Comparison of ENCODE assay signal across 18 cellular contexts in the genomic region with DNA sequence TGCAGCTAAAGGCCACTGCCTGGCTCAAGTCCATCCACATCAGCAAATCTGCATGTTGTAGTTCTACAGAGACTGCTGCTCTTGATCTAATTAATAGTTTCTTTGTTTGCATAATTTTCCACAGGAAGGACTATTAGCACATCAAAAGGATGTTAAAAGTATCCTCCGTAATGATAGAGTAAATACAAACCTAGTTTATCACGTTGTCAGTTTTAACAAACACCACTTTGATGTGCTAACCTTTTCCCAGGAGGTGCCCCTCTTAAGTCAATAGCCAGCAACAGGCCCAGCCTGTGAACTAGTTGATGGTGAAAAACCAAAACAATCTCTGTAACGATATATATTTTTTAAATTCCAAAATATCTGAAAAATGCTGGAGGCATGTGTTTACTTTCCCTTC.
DNase-seq lines count a peak whose midpoint lies in the region; ATAC-seq, FAIRE-seq and TF ChIP-seq lines count a peak whose summit lies in the region.
"Had no signal": no experiment of that assay in that cellular context is flagged by ENCODE, and none has a peak within 500 bp of the region (broad histone marks: within the 10 kb centered on the region; RNA-seq: fewer than 3 reads in every experiment).

No MANE protein-coding gene starts in this region.

- no peaks in the 10 kb centered on the region for H3K9me3 Mint-ChIP-seq in activated naive CD4-positive, alpha-beta T cell treated with anti-CD3 and anti-CD28 coated beads, Interleukin-2, amount 50 U/mL, for 72 hours
- H3K9me3 Mint-ChIP-seq: CD14-positive monocyte had no signal

- H3K9me3 ChIP-seq in HepG2 (ENCODE audit: low read length) (no peaks in the 10 kb centered on the region), right lobe of liver (no peaks in the 10 kb centered on the region), Loucy (ENCODE audit: insufficient read depth, low read depth, low read length) (no peaks in the 10 kb centered on the region), trophoblast cell (ENCODE audit: insufficient read depth, low read depth, low read length) (peaks cover 2% of the 10 kb centered on the region)
- H3K9me3 ChIP-seq: BE2C had no signal

- intact Hi-C loops in HepG2 (cut with micrococcal nuclease; ENCODE audit: unreplicated experiment) (no loop called here), right lobe of liver (cut with DNase I) (no loop called here)

- TF ChIP-seq POLR2A in HepG2 (IDR thresholded peaks at IDR 0.05; ENCODE audit: insufficient read depth in 1 of 2, low read depth in 2 of 2, low read length in 2 of 2) (no peak), right lobe of liver (IDR thresholded peaks at IDR 0.05) (no peak)

- TF ChIP-seq RAD21 in HepG2 (CRISPR knock-in tag; IDR thresholded peaks at IDR 0.05): no peak

- H3K36me3 ChIP-seq in HepG2 (replicated peaks in 1 of 2; ENCODE audit: control insufficient read depth in 1 of 2, insufficient read depth in 2 of 2, low read length in 2 of 2) (no peaks in the 10 kb centered on the region), right lobe of liver (no peaks in the 10 kb centered on the region), Loucy (ENCODE audit: insufficient read depth, low read length) (no peaks in the 10 kb centered on the region), trophoblast cell (ENCODE audit: control insufficient read depth in 1 of 2, insufficient read depth in 2 of 2, low read length in 2 of 2) (no peaks in the 10 kb centered on the region)
- H3K36me3 ChIP-seq: BE2C had no signal

- in situ Hi-C loops in HepG2 (cut with HindIII; ENCODE audit: extremely low pct_ligation_motif_present, low pct_unique_long_range_greater_than_20kb): no loop called here

- POLR2A ChIA-PET in HepG2 (lab: Yijun Ruan, JAX): no interaction called here

- H3K18ac ChIP-seq in trophoblast cell (ENCODE audit: low read length): no peak overlapping the region

- H3K4me2 ChIP-seq in HepG2 (ENCODE audit: low read depth, low read length) (no peak overlapping the region), Loucy (ENCODE audit: low read depth, low read length, poor library complexity, severe bottlenecking) (no peak overlapping the region), trophoblast cell (ENCODE audit: low read length) (no peak overlapping the region)

- no peak overlapping the region for H2BK5ac ChIP-seq in trophoblast cell (ENCODE audit: low read depth, low read length, poor library complexity)

- H3K79me2 ChIP-seq in HepG2 (ENCODE audit: insufficient read depth, low read length) (no peaks in the 10 kb centered on the region), Loucy (ENCODE audit: insufficient read depth, low read length) (no peaks in the 10 kb centered on the region), trophoblast cell (ENCODE audit: control insufficient read depth, insufficient read depth, low read length, poor library complexity) (peaks cover 2% of the 10 kb centered on the region)

- H4K12ac ChIP-seq in trophoblast cell (ENCODE audit: low read depth, low read length): no peak overlapping the region

- no peak overlapping the region for H3K4ac ChIP-seq in trophoblast cell (ENCODE audit: low read depth, low read length)

- CTCF ChIA-PET in HepG2 (lab: Yijun Ruan, JAX; ENCODE audit: low intra/inter-chr PET ratio, low total read pairs): no interaction called here

- H2AFZ ChIP-seq in HepG2 (ENCODE audit: low read length) (no peak overlapping the region), Loucy (ENCODE audit: low read length) (peak overlapping the region; percentile 39; the same call in 1 of the 2 replicates), trophoblast cell (ENCODE audit: insufficient read depth, low read length, poor library complexity) (no peak overlapping the region)

- H4K8ac ChIP-seq in trophoblast cell (ENCODE audit: low read depth, low read length): no peak overlapping the region

- DNase-seq in HepG2 (ENCODE audit: low spot score) (peak; percentile 13), right lobe of liver (no peak), NCI-H748 (lab: John Stamatoyannopoulos, UW; ENCODE audit: unreplicated experiment) (peak; percentile 40), trophoblast cell (peak in 1 of 2 donors; percentile 15), HPDE6-E6E7 (ENCODE audit: extremely low spot score) (no peak), cortex of kidney (lab: John Stamatoyannopoulos, UW) (no peak)
- no peak for DNase-seq in activated naive CD4-positive, alpha-beta T cell treated with anti-CD3 and anti-CD28 coated beads, Interleukin-2, amount 50 U/mL, for 72 hours (ENCODE audit: low spot score in 2 of 2)
- DNase-seq: ACHN; BE2C; CD4-positive, alpha-beta memory T cell; DMS79 treated with DMSO at 0.1 percent for 48 hours; GF-D8; GOT3; H7 had no signal

- H3F3A ChIP-seq in Loucy (ENCODE audit: low read depth): no peaks in the 10 kb centered on the region

- H3K27ac ChIP-seq in HepG2 (ENCODE audit: extremely low read length, insufficient read depth, low read length) (no peak overlapping the region), right lobe of liver (no peak overlapping the region), trophoblast cell (ENCODE audit: low read depth, low read length) (no peak overlapping the region)

- H4K20me1 ChIP-seq in HepG2 (ENCODE audit: insufficient read depth, low read length) (no peaks in the 10 kb centered on the region), Loucy (ENCODE audit: insufficient read depth, low read length, poor library complexity, severe bottlenecking) (no peaks in the 10 kb centered on the region)

- 1% methylated on average over 3 of the region's 3 CpGs for WGBS in HepG2 (ENCODE audit: low lambda C conversion rate)
- WGBS in right lobe of liver (ENCODE audit: insufficient coverage, low coverage, low lambda C conversion rate, missing lambda C conversion rate): 25% methylated on average over 3 of the region's 3 CpGs
- WGBS in trophoblast cell (ENCODE audit: extremely low coverage, insufficient coverage, insufficient read length): no CpG with 5 or more reads among the region's 3 CpGs

- no peak overlapping the region for H3K27ac Mint-ChIP-seq in activated naive CD4-positive, alpha-beta T cell treated with anti-CD3 and anti-CD28 coated beads, Interleukin-2, amount 50 U/mL, for 72 hours
- H3K27ac Mint-ChIP-seq: CD14-positive monocyte; CD4-positive, alpha-beta memory T cell had no signal

- H3K9me2 ChIP-seq in Loucy (replicated peaks; ENCODE audit: low read depth, low read length): no peaks in the 10 kb centered on the region

- no peak for TF ChIP-seq CTCF in HepG2 (CRISPR knock-in tag; IDR thresholded peaks at IDR 0.05)
- no peak for TF ChIP-seq CTCF in right lobe of liver (IDR thresholded peaks at IDR 0.05)
- TF ChIP-seq CTCF in Loucy (conservative IDR thresholded peaks at IDR 0.05; ENCODE audit: low read length): no peak

- no TSS peak for BruUV-seq in HepG2 (replicated peaks; lab: Mats Ljungman, UMichigan)

- H3K4me1 ChIP-seq in HepG2 (ENCODE audit: insufficient read depth, low read length) (no peaks in the 10 kb centered on the region), right lobe of liver (no peaks in the 10 kb centered on the region), Loucy (ENCODE audit: insufficient read depth, low read length, poor library complexity, severe bottlenecking) (peaks cover 20% of the 10 kb centered on the region), trophoblast cell (ENCODE audit: control insufficient read depth in 1 of 2, insufficient read depth in 2 of 2, low read length in 2 of 2) (peaks cover 13 to 23% of the 10 kb centered on the region in 2 experiments)
- H3K4me1 ChIP-seq: BE2C had no signal

- H2BK12ac ChIP-seq in trophoblast cell (ENCODE audit: low read length): no peak overlapping the region

- no peak overlapping the region for H3K4me3 ChIP-seq in HepG2 (replicated peaks in 1 of 3; ENCODE audit: insufficient read depth in 1 of 3, low read depth in 2 of 3, low read length in 3 of 3)
- H3K4me3 ChIP-seq in right lobe of liver: no peak overlapping the region
- no peak overlapping the region for H3K4me3 ChIP-seq in Loucy (ENCODE audit: low read length, poor library complexity, severe bottlenecking)
- H3K4me3 ChIP-seq in trophoblast cell (ENCODE audit: low read depth, low read length): no peak overlapping the region

- no peak overlapping the region for H3K23ac ChIP-seq in trophoblast cell (ENCODE audit: low read length)

- H2BK120ac ChIP-seq in trophoblast cell (ENCODE audit: insufficient read depth, low read length, poor library complexity): no peak overlapping the region

- H2AK5ac ChIP-seq in trophoblast cell (ENCODE audit: low read length): no peak overlapping the region

- H4K91ac ChIP-seq in trophoblast cell (ENCODE audit: low read depth, low read length): peak overlapping the region; percentile 14

- no peak overlapping the region for H3K9ac ChIP-seq in HepG2 (ENCODE audit: insufficient read depth, low read depth, low read length)
- H3K9ac ChIP-seq in Loucy (ENCODE audit: low read depth, low read length, poor library complexity, severe bottlenecking): no peak overlapping the region
- no peak overlapping the region for H3K9ac ChIP-seq in trophoblast cell (ENCODE audit: low read length)

- no peak for FAIRE-seq in HepG2 (lab: Jason Lieb, UNC)
- FAIRE-seq: A204.1 had no signal

- H3K14ac ChIP-seq in trophoblast cell (ENCODE audit: low read length): no peak overlapping the region

- H3K27me3 ChIP-seq in HepG2 (ENCODE audit: control insufficient read depth in 1 of 2, insufficient read depth in 2 of 2, low read length in 2 of 2) (no peaks in the 10 kb centered on the region), right lobe of liver (no peaks in the 10 kb centered on the region), Loucy (ENCODE audit: insufficient read depth, low read length, poor library complexity, severe bottlenecking) (no peaks in the 10 kb centered on the region), trophoblast cell (ENCODE audit: insufficient read depth, low read length) (no peaks in the 10 kb centered on the region)

- TF ChIP-seq EP300 in HepG2 (IDR thresholded peaks at IDR 0.05; ENCODE audit: low read depth in 2 of 2, low read length in 2 of 2) (no peak), HepG2 (CRISPR knock-in tag; IDR thresholded peaks at IDR 0.05; ENCODE audit: borderline replicate concordance) (no peak)

- ATAC-seq in HepG2 (no peak), right lobe of liver (no peak)
- ATAC-seq in activated naive CD4-positive, alpha-beta T cell treated with anti-CD3 and anti-CD28 coated beads, Interleukin-2, amount 50 U/mL, for 72 hours: no peak
- ATAC-seq: HCT116 had no signal

- peaks cover 5% of the 10 kb centered on the region for H3K79me1 ChIP-seq in trophoblast cell (ENCODE audit: low read length)

- H3K36me3 Mint-ChIP-seq in activated naive CD4-positive, alpha-beta T cell treated with anti-CD3 and anti-CD28 coated beads, Interleukin-2, amount 50 U/mL, for 72 hours: no peaks in the 10 kb centered on the region
- H3K36me3 Mint-ChIP-seq: CD14-positive monocyte; CD4-positive, alpha-beta memory T cell had no signal

TF ChIP-seq in HepG2, 621 proteins besides CTCF, POLR2A, EP300 and RAD21 (continues in another document):
- TF ChIP-seq, protein P1, sequence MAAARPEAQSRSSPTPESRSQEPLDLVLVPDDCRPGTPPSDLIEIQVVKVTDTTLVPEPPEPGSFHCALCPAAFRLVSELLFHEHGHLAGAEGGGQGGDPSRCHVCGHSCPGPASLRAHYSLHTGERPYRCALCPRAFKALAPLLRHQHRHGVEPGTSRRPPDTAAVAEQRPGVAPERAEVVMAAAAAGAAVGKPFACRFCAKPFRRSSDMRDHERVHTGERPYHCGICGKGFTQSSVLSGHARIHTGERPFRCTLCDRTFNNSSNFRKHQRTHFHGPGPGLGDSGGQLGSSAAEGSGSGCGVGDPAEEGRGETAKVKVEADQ (CRISPR knock-in tag; IDR thresholded peaks at IDR 0.05; ENCODE audit: borderline replicate concordance): no peak

Comparison
In these comparisons a context has a peak if more than half of its experiments do, and no peak if none do; other contexts are left out.
1. DNase-seq: peak in HepG2 (single experiment) and NCI-H748 (single experiment); none in right lobe of liver (0 of 3), HPDE6-E6E7 (single experiment), activated naive CD4-positive, alpha-beta T cell treated with anti-CD3 and anti-CD28 coated beads, Interleukin-2, amount 50 U/mL, for 72 hours (0 of 2) and cortex of kidney (single experiment).